ENCODE assay signal across 7 cellular contexts in the genomic region with DNA sequence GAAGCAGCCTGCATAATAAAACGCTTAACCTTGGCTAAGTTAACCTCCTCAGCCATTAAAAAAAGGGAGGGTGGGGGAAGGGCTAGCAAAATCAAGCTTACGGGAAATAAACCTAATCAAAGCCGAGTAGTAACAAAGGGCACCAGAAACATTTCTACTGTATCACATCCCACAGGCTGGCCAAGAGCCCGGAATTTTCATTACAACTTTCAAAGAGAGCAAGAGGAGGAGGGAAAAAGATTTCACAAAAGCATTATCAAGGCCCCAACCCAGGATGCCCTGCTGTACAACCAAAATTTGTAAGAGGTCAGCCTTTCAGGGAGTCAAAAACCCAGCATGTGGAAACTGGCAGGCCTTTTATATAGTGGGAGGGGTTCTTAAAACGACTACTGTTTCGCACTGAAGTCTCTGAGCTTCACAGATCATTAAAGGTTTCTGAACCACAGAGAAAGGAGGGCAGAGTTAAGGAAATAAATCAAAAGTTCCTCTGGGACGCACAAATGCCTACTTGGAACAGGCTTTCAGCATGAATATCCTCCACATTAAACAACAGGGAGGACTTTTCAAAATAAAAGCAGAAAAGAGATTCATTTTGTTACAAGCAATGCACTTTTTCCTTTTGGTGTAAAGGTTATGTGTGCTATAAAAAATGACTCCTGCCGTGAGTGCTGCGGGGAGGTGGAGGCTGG.
DNase-seq lines count a peak whose midpoint lies in the region; ATAC-seq, FAIRE-seq and TF ChIP-seq lines count a peak whose summit lies in the region.

No MANE protein-coding gene starts in this region.

- H3K4me3 ChIP-seq in kidney (ENCODE audit: low read length in 2 of 2) (peak overlapping the region; percentile 40 to 48), stomach (peak overlapping the region in 2 of 4 donors; percentile 1 to 15)

- TF ChIP-seq POLR2A in stomach (IDR thresholded peaks at IDR 0.05): no peak

- peak overlapping the region; percentile 91 to 95 for H3K27ac ChIP-seq in kidney (ENCODE audit: low read depth in 2 of 2, low read length in 2 of 2)
- H3K27ac ChIP-seq in stomach: peak overlapping the region; percentile 76 to 99 (median 81)

- DNase-seq in HT-29 (ENCODE audit: low spot score): peak; percentile 72
- peak; percentile 91 for DNase-seq in amniotic epithelial cell (ENCODE audit: low read depth)
- DNase-seq in kidney: peak; percentile 84
- peak; percentile 85 for DNase-seq in stomach
- no peak for DNase-seq in stimulated activated CD4-positive, alpha-beta T cell treated with anti-CD3 and anti-CD28 coated beads, Interleukin-15, amount 100 ng/mL, for 24 hours

- peak; percentile 35 for FAIRE-seq in kidney (lab: Jason Lieb, UNC)

- peak overlapping the region; percentile 13 to 68 for H3K9ac ChIP-seq in kidney (ENCODE audit: low read length in 2 of 2)

- peaks cover 56 to 67% of the 10 kb centered on the region in 2 donors for H3K4me1 ChIP-seq in kidney (ENCODE audit: control insufficient read depth in 1 of 2, insufficient read depth in 1 of 2, low read depth in 1 of 2, low read length in 2 of 2)
- peaks cover 67 to 95% (median 76%) of the 10 kb centered on the region in 4 donors for H3K4me1 ChIP-seq in stomach

- intact Hi-C loops in kidney (cut with DNase I) (no loop called here), stomach (cut with DNase I; ENCODE audit: low total_unique reads) (no loop called here)

- TF ChIP-seq EP300 in stomach (IDR thresholded peaks at IDR 0.05): no peak

- H3K27me3 ChIP-seq in stomach: no peaks in the 10 kb centered on the region

- no peak for ATAC-seq in HG03025 (IDR thresholded peaks at IDR 0.05; ENCODE audit: low FRiP score, unreplicated experiment)
- ATAC-seq in GM21619 (IDR thresholded peaks at IDR 0.05; ENCODE audit: unreplicated experiment): no peak

- peaks cover 3 to 23% of the 10 kb centered on the region in 2 donors for H3K36me3 ChIP-seq in kidney (ENCODE audit: control insufficient read depth in 1 of 2, insufficient read depth in 2 of 2, low read length in 2 of 2)
- H3K36me3 ChIP-seq in stomach: peaks cover 0 to 37% (median 21%) of the 10 kb centered on the region in 4 donors

- TF ChIP-seq CTCF in kidney (IDR thresholded peaks at IDR 0.05; ENCODE audit: borderline replicate concordance, extremely low read depth, insufficient read depth): no peak
- no peak for TF ChIP-seq CTCF in stomach (IDR thresholded peaks at IDR 0.05)

- no peaks in the 10 kb centered on the region for H3K9me3 ChIP-seq in kidney (ENCODE audit: control insufficient read depth in 1 of 2, low read length in 2 of 2)
- no peaks in the 10 kb centered on the region for H3K9me3 ChIP-seq in stomach

- WGBS in stomach, 5 donors: 13 to 19% (median 17%) methylated on average over 9 of the region's 9 CpGs
